Comparison of ENCODE assay signal across 20 cellular contexts in the genomic region with DNA sequence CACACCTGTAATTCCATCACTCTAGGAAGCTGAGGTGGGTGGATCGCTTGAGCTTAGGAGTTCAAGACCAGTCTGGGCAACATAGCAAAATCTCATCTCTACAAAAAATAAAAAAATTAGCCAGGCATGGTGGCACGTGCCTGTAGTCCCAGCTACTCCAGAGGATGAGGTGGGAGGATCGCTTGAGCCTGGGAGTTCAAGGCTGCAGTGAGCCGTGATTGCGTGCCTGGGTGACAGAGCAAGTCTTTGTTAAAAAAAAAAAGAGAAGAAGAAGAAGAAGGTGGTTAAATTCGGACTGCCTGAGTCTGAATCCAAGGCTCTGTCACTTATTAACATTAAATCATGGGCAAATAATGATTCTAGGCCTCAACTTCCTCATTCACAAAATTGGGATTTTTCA. TPM values are rescaled to one million over a fixed set of nuclear protein-coding genes. Genes with fewer than 3 reads are reported as not detected.
A peak's percentile ranks its signal among the peaks of the same experiment; 100 is the strongest.
DNase-seq lines count a peak whose midpoint lies in the region; ATAC-seq and TF ChIP-seq lines count a peak whose summit lies in the region.
"Had no signal": no experiment of that assay in that cellular context is flagged by ENCODE, and none has a peak within 500 bp of the region (broad histone marks: within the 10 kb centered on the region; RNA-seq: fewer than 3 reads in every experiment).

No MANE protein-coding gene starts in this region.

- H3K4me1 ChIP-seq in gastroesophageal sphincter (peaks cover 0 to 12% (median 3%) of the 10 kb centered on the region in 3 donors), gastrocnemius medialis (peaks cover 0 to 5% of the 10 kb centered on the region in 2 donors)
- H3K4me1 ChIP-seq: Caco-2 had no signal

- H3K4me3 ChIP-seq in gastroesophageal sphincter, result no peak overlapping the region
- H3K4me3 ChIP-seq in gastrocnemius medialis, result no peak overlapping the region
- H3K4me3 ChIP-seq: A549; BLaER1 treated with 17β-estradiol and CSF1 and Interleukin-3, amounts not matched to agents 10 nM and 100 nM had no signal

- in situ Hi-C loops in gastrocnemius medialis (cut with MboI; ENCODE audit: low sequenced_read_pairs in 4 of 4), result loop anchor here in 1 of 4 donors (10.0 kb wide), 1 partner anchor 356 kb away; no protein-coding TSS in a partner anchor

- no peak for TF ChIP-seq EP300 in gastroesophageal sphincter (IDR thresholded peaks at IDR 0.05)

- WGBS in gastroesophageal sphincter (ENCODE audit: low coverage in 1 of 2), 2 donors, result 86 to 87% methylated on average over 1 to 6 of the region's 6 CpGs

- H3K27me3 ChIP-seq in gastroesophageal sphincter (no peaks in the 10 kb centered on the region), gastrocnemius medialis (no peaks in the 10 kb centered on the region)
- H3K27me3 ChIP-seq: BLaER1 treated with 17β-estradiol and CSF1 and Interleukin-3, amounts not matched to agents 10 nM and 100 nM had no signal

- no peak overlapping the region for H3K27ac ChIP-seq in gastroesophageal sphincter
- no peak overlapping the region for H3K27ac ChIP-seq in gastrocnemius medialis
- H3K27ac ChIP-seq: 22Rv1; BLaER1 treated with 17β-estradiol and CSF1 and Interleukin-3, amounts not matched to agents 10 nM and 100 nM; C4-2B had no signal

- H3K36me3 Mint-ChIP-seq in Calu3 (ENCODE audit: insufficient read depth, unreplicated experiment) (no peaks in the 10 kb centered on the region), progenitor cell of endocrine pancreas (ENCODE audit: insufficient read depth) (no peaks in the 10 kb centered on the region)
- H3K36me3 Mint-ChIP-seq in stimulated activated memory B cell treated with anti-CD40 and anti-IgM and Interleukin-4, amounts not matched to agents 10 μg/mL and 1 μg/mL and 100 μg/mL, for 72 hours, result no peaks in the 10 kb centered on the region
- H3K36me3 Mint-ChIP-seq: CD8-positive, alpha-beta T cell had no signal

- no peaks in the 10 kb centered on the region for H3K9me3 Mint-ChIP-seq in Calu3 (ENCODE audit: low read depth, unreplicated experiment)
- H3K9me3 Mint-ChIP-seq in stimulated activated memory B cell treated with anti-CD40 and anti-IgM and Interleukin-4, amounts not matched to agents 10 μg/mL and 1 μg/mL and 100 μg/mL, for 72 hours, result no peaks in the 10 kb centered on the region
- H3K9me3 Mint-ChIP-seq in progenitor cell of endocrine pancreas (ENCODE audit: low read depth), result no peaks in the 10 kb centered on the region
- H3K9me3 Mint-ChIP-seq: CD4-positive, alpha-beta T cell; CD8-positive, alpha-beta T cell had no signal

- no peaks in the 10 kb centered on the region for H3K27me3 Mint-ChIP-seq in Calu3 (ENCODE audit: unreplicated experiment)
- H3K27me3 Mint-ChIP-seq in stimulated activated memory B cell treated with anti-CD40 and anti-IgM and Interleukin-4, amounts not matched to agents 10 μg/mL and 1 μg/mL and 100 μg/mL, for 72 hours, result no peaks in the 10 kb centered on the region
- H3K27me3 Mint-ChIP-seq in progenitor cell of endocrine pancreas, result no peaks in the 10 kb centered on the region
- H3K27me3 Mint-ChIP-seq: B cell; CD4-positive, alpha-beta T cell had no signal

- H3K4me3 Mint-ChIP-seq in Calu3 (ENCODE audit: low read depth, unreplicated experiment), result no peak overlapping the region
- H3K4me3 Mint-ChIP-seq in stimulated activated memory B cell treated with anti-CD40 and anti-IgM and Interleukin-4, amounts not matched to agents 10 μg/mL and 1 μg/mL and 100 μg/mL, for 72 hours, result no peak overlapping the region
- no peak overlapping the region for H3K4me3 Mint-ChIP-seq in progenitor cell of endocrine pancreas (ENCODE audit: low read depth)
- H3K4me3 Mint-ChIP-seq: B cell; CD4-positive, alpha-beta T cell; CD8-positive, alpha-beta T cell had no signal

- DNase-seq in Calu3 (peak; percentile 33), glomerular visceral epithelial cell (ENCODE audit: extremely low spot score) (peak; percentile 18), kidney tubule cell (ENCODE audit: low spot score) (peak; percentile 87), progenitor cell of endocrine pancreas (ENCODE audit: low spot score, unreplicated experiment) (no peak), gastrocnemius medialis (no peak)
- DNase-seq: AML-193; Caco-2; CD4-positive, alpha-beta T cell; CD8-positive, alpha-beta T cell; DMS 273 treated with DMSO at 0.1 percent for 48 hours; DMS79 treated with DMSO at 0.1 percent for 48 hours; GF-D8 had no signal

- TF ChIP-seq POLR2A in gastroesophageal sphincter (IDR thresholded peaks at IDR 0.05), result no peak
- TF ChIP-seq POLR2A in gastrocnemius medialis (IDR thresholded peaks at IDR 0.05), result no peak

- CTCF ChIA-PET in Calu3 (lab: Charles Lee), result interaction anchor here (1.0 kb wide), 1 partner anchor 199 kb away, joined by 3 read pairs; no protein-coding TSS in a partner anchor

- TF ChIP-seq CTCF in Calu3 (IDR thresholded peaks at IDR 0.05; ENCODE audit: unreplicated experiment), result no peak
- TF ChIP-seq CTCF in progenitor cell of endocrine pancreas (IDR thresholded peaks at IDR 0.05; ENCODE audit: unreplicated experiment), result no peak
- no peak for TF ChIP-seq CTCF in gastroesophageal sphincter (IDR thresholded peaks at IDR 0.05)
- TF ChIP-seq CTCF in gastrocnemius medialis (IDR thresholded peaks at IDR 0.05 in 4 of 5, conservative IDR thresholded peaks at IDR 0.05 in 1 of 5), result no peak

- H3K9me3 ChIP-seq in gastroesophageal sphincter, result no peaks in the 10 kb centered on the region
- H3K9me3 ChIP-seq in gastrocnemius medialis, result no peaks in the 10 kb centered on the region
- H3K9me3 ChIP-seq: A549, Caco-2 had no signal

- H3K4me1 Mint-ChIP-seq in Calu3 (ENCODE audit: low read depth, unreplicated experiment), result peaks cover 44% of the 10 kb centered on the region
- H3K4me1 Mint-ChIP-seq in stimulated activated memory B cell treated with anti-CD40 and anti-IgM and Interleukin-4, amounts not matched to agents 10 μg/mL and 1 μg/mL and 100 μg/mL, for 72 hours, result peaks cover 46% of the 10 kb centered on the region
- peaks cover 10% of the 10 kb centered on the region for H3K4me1 Mint-ChIP-seq in progenitor cell of endocrine pancreas (ENCODE audit: low read depth)

- BruUV-seq in Calu3 (replicated peaks; lab: Mats Ljungman, UMichigan), result no TSS peak

- H3K36me3 ChIP-seq in gastroesophageal sphincter, result no peaks in the 10 kb centered on the region
- no peaks in the 10 kb centered on the region for H3K36me3 ChIP-seq in gastrocnemius medialis
- H3K36me3 ChIP-seq: BLaER1 treated with 17β-estradiol and CSF1 and Interleukin-3, amounts not matched to agents 10 nM and 100 nM had no signal

- intact Hi-C loops in Calu3 (cut with micrococcal nuclease; ENCODE audit: unreplicated experiment), result loop anchor here (10.0 kb wide), 1 partner anchor 146 kb away; no protein-coding TSS in a partner anchor
- intact Hi-C loops in gastrocnemius medialis (cut with DNase I; ENCODE audit: low total_unique reads), result no loop called here

- H3K27ac Mint-ChIP-seq in Calu3 (ENCODE audit: unreplicated experiment) (peak overlapping the region; percentile 42), progenitor cell of endocrine pancreas (no peak overlapping the region)
- H3K27ac Mint-ChIP-seq in stimulated activated memory B cell treated with anti-CD40 and anti-IgM and Interleukin-4, amounts not matched to agents 10 μg/mL and 1 μg/mL and 100 μg/mL, for 72 hours, result peak overlapping the region; percentile 69
- H3K27ac Mint-ChIP-seq: B cell; CD4-positive, alpha-beta T cell; CD8-positive, alpha-beta T cell had no signal

- no peak for ATAC-seq in stimulated activated memory B cell treated with anti-CD40 and anti-IgM and Interleukin-4, amounts not matched to agents 10 μg/mL and 1 μg/mL and 100 μg/mL, for 72 hours
- ATAC-seq in gastroesophageal sphincter (no peak), HG03139 (IDR thresholded peaks at IDR 0.05; ENCODE audit: unreplicated experiment) (no peak), gastrocnemius medialis (no peak)
- ATAC-seq: CD8-positive, alpha-beta T cell had no signal

RNA-seq across cellular contexts. Expression of gene EOMES, which starts 51.0 kb away (rescaled TPM):
- 0.61 and 0.73 TPM in 2 replicates for total RNA-seq in Calu3 (2022)
- total RNA-seq in progenitor cell of endocrine pancreas, result 0.11 TPM in 1 of 2 replicates, not detected in the other
- total RNA-seq in gastroesophageal sphincter, result under 1 TPM in 2 of 4 donors, not detected in 2; 0.15 to 0.67 TPM
- not detected for total RNA-seq in gastrocnemius medialis

Comparison
In these comparisons a context has a peak if more than half of its experiments do, and no peak if none do; other contexts are left out.
1. DNase-seq: peak in Calu3 (single experiment), glomerular visceral epithelial cell (single experiment) and kidney tubule cell (single experiment); none in progenitor cell of endocrine pancreas (single experiment) and gastrocnemius medialis (0 of 2).